Comparison of ENCODE assay signal across 11 cellular contexts in the genomic region with DNA sequence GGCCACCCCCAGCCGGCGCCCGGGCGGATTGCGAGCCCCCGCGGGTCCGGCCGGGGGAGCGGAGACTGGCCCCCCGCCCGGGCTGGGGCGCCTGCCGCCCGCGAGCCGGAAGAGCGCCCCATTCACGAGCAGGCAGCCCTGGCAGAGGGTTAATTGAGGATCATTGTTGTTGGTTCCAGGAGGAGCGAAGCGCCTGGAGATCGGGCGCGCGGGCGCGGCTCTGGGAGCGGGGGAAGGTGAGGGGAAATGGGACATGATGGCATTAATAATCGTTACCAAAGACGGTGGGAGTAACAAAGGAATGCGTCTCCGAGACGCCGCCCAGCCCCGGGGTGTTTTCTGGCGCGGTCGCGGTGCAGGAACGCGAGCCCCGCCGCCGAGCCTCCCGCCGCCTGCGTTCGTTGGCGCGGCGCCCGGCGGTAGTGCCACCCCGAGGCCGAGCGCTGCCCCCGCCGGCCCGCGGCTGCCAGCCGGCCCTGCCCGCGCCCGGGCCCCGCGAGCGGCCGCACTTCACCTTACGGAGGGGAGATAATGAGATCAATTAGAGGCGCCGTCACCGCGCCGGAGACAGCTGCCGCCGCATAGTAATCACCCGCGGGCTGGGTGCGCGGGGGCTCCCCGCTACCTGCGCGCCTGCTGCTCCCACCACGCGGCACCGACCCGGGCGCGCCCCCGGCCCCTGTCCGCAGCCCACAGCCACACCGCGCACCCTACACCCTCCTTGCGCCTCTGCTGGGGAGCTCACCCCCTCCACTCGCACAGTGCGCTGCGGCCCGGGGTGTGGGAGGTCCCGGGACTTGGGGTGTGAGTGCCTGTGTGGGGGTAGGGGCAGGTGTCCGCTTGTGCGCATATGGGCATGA. TPM values are rescaled to one million over a fixed set of nuclear protein-coding genes. Genes with fewer than 3 reads are reported as not detected.
DNase-seq lines count a peak whose midpoint lies in the region; ATAC-seq, FAIRE-seq and TF ChIP-seq lines count a peak whose summit lies in the region.
"Had no signal": no experiment of that assay in that cellular context is flagged by ENCODE, and none has a peak within 500 bp of the region (broad histone marks: within the 10 kb centered on the region; RNA-seq: fewer than 3 reads in every experiment).

No MANE protein-coding gene starts in this region.

- no peak for TF ChIP-seq CTCF in HEK293 (tag by site-specific recombination; IDR thresholded peaks at IDR 0.05)
- TF ChIP-seq CTCF in astrocyte (IDR thresholded peaks at IDR 0.05; ENCODE audit: insufficient read depth, low read depth, low read length): no peak
- no peak for TF ChIP-seq CTCF in kidney epithelial cell (IDR thresholded peaks at IDR 0.05; ENCODE audit: insufficient read depth, low read length, poor library complexity, severe bottlenecking)
- no peak for TF ChIP-seq CTCF in suprapubic skin (IDR thresholded peaks at IDR 0.05)

- TF ChIP-seq POLR2A in suprapubic skin (IDR thresholded peaks at IDR 0.05): no peak

- H3K9me3 ChIP-seq in HEK293 (ENCODE audit: control insufficient read depth, insufficient read depth, low read depth, low read length) (no peaks in the 10 kb centered on the region), astrocyte (ENCODE audit: insufficient read depth, low read depth, low read length) (no peaks in the 10 kb centered on the region), suprapubic skin (no peaks in the 10 kb centered on the region)

- TF ChIP-seq EP300 in suprapubic skin (IDR thresholded peaks at IDR 0.05): no peak

- H3K27me3 Mint-ChIP-seq in astrocyte (ENCODE audit: low read depth, unreplicated experiment): peaks cover 63% of the 10 kb centered on the region

- no peak overlapping the region for H3K9ac ChIP-seq in astrocyte (ENCODE audit: low read length)

- CTCF ChIA-PET in HEK293 (lab: Yijun Ruan, JAX): interaction anchor here (0.9 kb wide), 1 partner anchor 104 kb away, joined by 4 read pairs; no protein-coding TSS in a partner anchor

- H3K36me3 ChIP-seq in HEK293 (ENCODE audit: control insufficient read depth in 2 of 2, insufficient read depth in 1 of 2, low read length in 2 of 2): no peaks in the 10 kb centered on the region
- no peaks in the 10 kb centered on the region for H3K36me3 ChIP-seq in astrocyte (ENCODE audit: insufficient read depth, low read length)
- H3K36me3 ChIP-seq in kidney epithelial cell (ENCODE audit: control insufficient read depth, insufficient read depth, low read length): no peaks in the 10 kb centered on the region
- H3K36me3 ChIP-seq in suprapubic skin: no peaks in the 10 kb centered on the region

- DNase-seq in astrocyte (ENCODE audit: low read depth) (no peak), kidney epithelial cell (ENCODE audit: low read depth) (no peak), suprapubic skin (ENCODE audit: low spot score in 2 of 2) (peak in 1 of 2 donors; percentile 58), KBM-7 (no peak), epidermal melanocyte (ENCODE audit: insufficient read length, low spot score) (no peak)
- DNase-seq: activated CD4-positive, alpha-beta memory T cell treated with anti-CD3 and anti-CD28 coated beads, Interleukin-2, amount 10 ng/mL, durations not matched to agents 7 days and 5 days; NCI-H1930 had no signal

- H3K79me2 ChIP-seq in astrocyte (ENCODE audit: insufficient read depth, low read length): no peaks in the 10 kb centered on the region

- peaks cover 5% of the 10 kb centered on the region for H3K9me3 Mint-ChIP-seq in astrocyte (ENCODE audit: unreplicated experiment)
- H3K9me3 Mint-ChIP-seq: activated CD4-positive, alpha-beta memory T cell treated with anti-CD3 and anti-CD28 coated beads, Interleukin-2, amount 10 ng/mL, durations not matched to agents 7 days and 5 days had no signal

- WGBS in suprapubic skin: 13% methylated on average over 15 of the region's 101 CpGs

- H3K27ac ChIP-seq in HEK293 (ENCODE audit: extremely low read depth, low read depth, low read length): peak overlapping the region; percentile 56; the same call in 1 of the 2 replicates
- no peak overlapping the region for H3K27ac ChIP-seq in astrocyte (ENCODE audit: low read depth, low read length)
- no peak overlapping the region for H3K27ac ChIP-seq in suprapubic skin

- no peaks in the 10 kb centered on the region for H4K20me1 ChIP-seq in astrocyte (ENCODE audit: insufficient read depth, low read length)

- in situ Hi-C loops in KBM-7 (cut with MboI; ENCODE audit: low pct_unique_long_range_greater_than_20kb, low sequenced_read_pairs): no loop called here

- peaks cover 2% of the 10 kb centered on the region for H3K4me1 Mint-ChIP-seq in astrocyte (ENCODE audit: low read depth, unreplicated experiment)
- H3K4me1 Mint-ChIP-seq: activated CD4-positive, alpha-beta memory T cell treated with anti-CD3 and anti-CD28 coated beads, Interleukin-2, amount 10 ng/mL, durations not matched to agents 7 days and 5 days had no signal

- H3K27me3 ChIP-seq in astrocyte (ENCODE audit: insufficient read depth, low read length): peaks cover 12% of the 10 kb centered on the region
- H3K27me3 ChIP-seq in kidney epithelial cell (ENCODE audit: control insufficient read depth, insufficient read depth, low read length): peaks cover 23% of the 10 kb centered on the region
- peaks cover 71% of the 10 kb centered on the region for H3K27me3 ChIP-seq in suprapubic skin

- no peaks in the 10 kb centered on the region for H3K36me3 Mint-ChIP-seq in astrocyte (ENCODE audit: low read depth, unreplicated experiment)

- peak overlapping the region; percentile 46 for H3K4me2 ChIP-seq in astrocyte (ENCODE audit: low read length)

- H3K27ac Mint-ChIP-seq in astrocyte (ENCODE audit: unreplicated experiment): no peak overlapping the region
- H3K27ac Mint-ChIP-seq: activated CD4-positive, alpha-beta memory T cell treated with anti-CD3 and anti-CD28 coated beads, Interleukin-2, amount 10 ng/mL, durations not matched to agents 7 days and 5 days had no signal

- H3K4me3 Mint-ChIP-seq in astrocyte (ENCODE audit: unreplicated experiment): peak overlapping the region; percentile 68
- H3K4me3 Mint-ChIP-seq: activated CD4-positive, alpha-beta memory T cell treated with anti-CD3 and anti-CD28 coated beads, Interleukin-2, amount 10 ng/mL, durations not matched to agents 7 days and 5 days had no signal

- no peak for FAIRE-seq in astrocyte (lab: Jason Lieb, UNC)

- H3K4me3 ChIP-seq in HEK293 (ENCODE audit: low read depth, low read length): peak overlapping the region; percentile 26
- H3K4me3 ChIP-seq in astrocyte (ENCODE audit: insufficient read depth, low read depth, low read length): no peak overlapping the region
- peak overlapping the region; percentile 19 for H3K4me3 ChIP-seq in kidney epithelial cell (ENCODE audit: low read depth, low read length)
- H3K4me3 ChIP-seq in suprapubic skin: peak overlapping the region; percentile 25

- H2AFZ ChIP-seq in astrocyte (ENCODE audit: low read depth, low read length): no peak overlapping the region

- no peak for ATAC-seq in HG03442 (IDR thresholded peaks at IDR 0.05; ENCODE audit: unreplicated experiment)

- H3K4me1 ChIP-seq in HEK293 (ENCODE audit: control insufficient read depth, insufficient read depth, low read length): peaks cover 10% of the 10 kb centered on the region
- H3K4me1 ChIP-seq in astrocyte (ENCODE audit: insufficient read depth, low read length): no peaks in the 10 kb centered on the region
- peaks cover 11% of the 10 kb centered on the region for H3K4me1 ChIP-seq in suprapubic skin

- POLR2A ChIA-PET in HEK293 (lab: Yijun Ruan, JAX): interaction anchor here (0.5 to 0.8 kb wide), 2 partner anchors 122 to 242 kb away, joined by 3 read pairs; no protein-coding TSS in a partner anchor

TF ChIP-seq in HEK293, 187 proteins besides CTCF, POLR2A, EP300 and RAD21 (continues in another document):
- TF ChIP-seq GLI2 (tag by site-specific recombination; IDR thresholded peaks at IDR 0.05; ENCODE audit: borderline replicate concordance, low read depth) (no peak), ZBTB17 (tag by site-specific recombination; IDR thresholded peaks at IDR 0.05) (no peak), SETDB1 (IDR thresholded peaks at IDR 0.05; ENCODE audit: insufficient read length, low read length) (no peak), KLF9 (tag by site-specific recombination; IDR thresholded peaks at IDR 0.05; ENCODE audit: low read depth) (0 out of 2 replicates have a peak, but pooled peaks have one; percentile 39), ZNF600 (tag by site-specific recombination; IDR thresholded peaks at IDR 0.05) (no peak), ZNF211 (tag by site-specific recombination; IDR thresholded peaks at IDR 0.05; ENCODE audit: low read depth) (no peak), ZNF701 (tag by site-specific recombination; IDR thresholded peaks at IDR 0.05) (no peak), MYNN (tag by site-specific recombination; IDR thresholded peaks at IDR 0.05; ENCODE audit: borderline replicate concordance) (no peak), ZBTB48 (tag by site-specific recombination; IDR thresholded peaks at IDR 0.05) (no peak), ZNF24 (tag by site-specific recombination; IDR thresholded peaks at IDR 0.05) (no peak)
- TF ChIP-seq, protein P1, sequence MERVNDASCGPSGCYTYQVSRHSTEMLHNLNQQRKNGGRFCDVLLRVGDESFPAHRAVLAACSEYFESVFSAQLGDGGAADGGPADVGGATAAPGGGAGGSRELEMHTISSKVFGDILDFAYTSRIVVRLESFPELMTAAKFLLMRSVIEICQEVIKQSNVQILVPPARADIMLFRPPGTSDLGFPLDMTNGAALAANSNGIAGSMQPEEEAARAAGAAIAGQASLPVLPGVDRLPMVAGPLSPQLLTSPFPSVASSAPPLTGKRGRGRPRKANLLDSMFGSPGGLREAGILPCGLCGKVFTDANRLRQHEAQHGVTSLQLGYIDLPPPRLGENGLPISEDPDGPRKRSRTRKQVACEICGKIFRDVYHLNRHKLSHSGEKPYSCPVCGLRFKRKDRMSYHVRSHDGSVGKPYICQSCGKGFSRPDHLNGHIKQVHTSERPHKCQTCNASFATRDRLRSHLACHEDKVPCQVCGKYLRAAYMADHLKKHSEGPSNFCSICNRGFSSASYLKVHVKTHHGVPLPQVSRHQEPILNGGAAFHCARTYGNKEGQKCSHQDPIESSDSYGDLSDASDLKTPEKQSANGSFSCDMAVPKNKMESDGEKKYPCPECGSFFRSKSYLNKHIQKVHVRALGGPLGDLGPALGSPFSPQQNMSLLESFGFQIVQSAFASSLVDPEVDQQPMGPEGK (tag by site-specific recombination; IDR thresholded peaks at IDR 0.05): peak; percentile 55
- TF ChIP-seq, protein P2, sequence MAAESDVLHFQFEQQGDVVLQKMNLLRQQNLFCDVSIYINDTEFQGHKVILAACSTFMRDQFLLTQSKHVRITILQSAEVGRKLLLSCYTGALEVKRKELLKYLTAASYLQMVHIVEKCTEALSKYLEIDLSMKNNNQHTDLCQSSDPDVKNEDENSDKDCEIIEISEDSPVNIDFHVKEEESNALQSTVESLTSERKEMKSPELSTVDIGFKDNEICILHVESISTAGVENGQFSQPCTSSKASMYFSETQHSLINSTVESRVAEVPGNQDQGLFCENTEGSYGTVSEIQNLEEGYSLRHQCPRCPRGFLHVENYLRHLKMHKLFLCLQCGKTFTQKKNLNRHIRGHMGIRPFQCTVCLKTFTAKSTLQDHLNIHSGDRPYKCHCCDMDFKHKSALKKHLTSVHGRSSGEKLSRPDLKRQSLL (tag by site-specific recombination; IDR thresholded peaks at IDR 0.05): no peak

RNA-seq across cellular contexts. Expression of a gene that starts 2.8 kb away (rescaled TPM):
- total RNA-seq in astrocyte (0.22 and 0.43 TPM in 2 replicates), kidney epithelial cell (0.13 and 0.21 TPM in 2 replicates), suprapubic skin (1 to 10 TPM in 1 of 4 donors, under 1 TPM in 3; 0.10 to 1.5 (median 0.51) TPM)
- total RNA-seq: activated CD4-positive, alpha-beta memory T cell treated with anti-CD3 and anti-CD28 coated beads, Interleukin-2, amount 10 ng/mL, durations not matched to agents 7 days and 5 days; G401; myocyte had no signal
